In the genomic region with DNA sequence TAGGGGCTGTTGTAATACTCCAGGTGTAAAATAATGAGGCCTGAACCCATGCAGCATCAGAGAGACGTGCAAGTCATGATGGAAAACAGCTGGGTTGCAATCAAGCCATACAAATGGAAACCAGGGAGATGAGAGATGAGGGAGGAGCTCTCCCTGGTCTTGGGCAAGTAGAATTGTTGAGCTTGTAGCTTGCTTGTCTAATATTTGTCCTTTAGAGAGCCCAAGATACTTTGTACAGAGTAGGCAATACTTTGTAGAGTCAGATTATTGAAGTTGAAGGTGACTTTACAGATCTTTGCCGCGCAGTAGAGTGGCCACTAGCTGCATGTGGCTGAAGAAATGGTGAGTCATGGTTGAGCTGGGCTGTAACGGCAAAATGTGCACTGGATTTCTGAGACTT, we compare ENCODE assay signal across 1 cellular context.
A peak's percentile ranks its signal among the peaks of the same experiment; 100 is the strongest.
TF ChIP-seq lines count a peak whose summit lies in the region.

No MANE protein-coding gene starts in this region.

TF ChIP-seq in K562, 482 proteins besides CTCF, POLR2A, EP300 and RAD21 (continued from another document and continues in another):
- TF ChIP-seq, protein P1, sequence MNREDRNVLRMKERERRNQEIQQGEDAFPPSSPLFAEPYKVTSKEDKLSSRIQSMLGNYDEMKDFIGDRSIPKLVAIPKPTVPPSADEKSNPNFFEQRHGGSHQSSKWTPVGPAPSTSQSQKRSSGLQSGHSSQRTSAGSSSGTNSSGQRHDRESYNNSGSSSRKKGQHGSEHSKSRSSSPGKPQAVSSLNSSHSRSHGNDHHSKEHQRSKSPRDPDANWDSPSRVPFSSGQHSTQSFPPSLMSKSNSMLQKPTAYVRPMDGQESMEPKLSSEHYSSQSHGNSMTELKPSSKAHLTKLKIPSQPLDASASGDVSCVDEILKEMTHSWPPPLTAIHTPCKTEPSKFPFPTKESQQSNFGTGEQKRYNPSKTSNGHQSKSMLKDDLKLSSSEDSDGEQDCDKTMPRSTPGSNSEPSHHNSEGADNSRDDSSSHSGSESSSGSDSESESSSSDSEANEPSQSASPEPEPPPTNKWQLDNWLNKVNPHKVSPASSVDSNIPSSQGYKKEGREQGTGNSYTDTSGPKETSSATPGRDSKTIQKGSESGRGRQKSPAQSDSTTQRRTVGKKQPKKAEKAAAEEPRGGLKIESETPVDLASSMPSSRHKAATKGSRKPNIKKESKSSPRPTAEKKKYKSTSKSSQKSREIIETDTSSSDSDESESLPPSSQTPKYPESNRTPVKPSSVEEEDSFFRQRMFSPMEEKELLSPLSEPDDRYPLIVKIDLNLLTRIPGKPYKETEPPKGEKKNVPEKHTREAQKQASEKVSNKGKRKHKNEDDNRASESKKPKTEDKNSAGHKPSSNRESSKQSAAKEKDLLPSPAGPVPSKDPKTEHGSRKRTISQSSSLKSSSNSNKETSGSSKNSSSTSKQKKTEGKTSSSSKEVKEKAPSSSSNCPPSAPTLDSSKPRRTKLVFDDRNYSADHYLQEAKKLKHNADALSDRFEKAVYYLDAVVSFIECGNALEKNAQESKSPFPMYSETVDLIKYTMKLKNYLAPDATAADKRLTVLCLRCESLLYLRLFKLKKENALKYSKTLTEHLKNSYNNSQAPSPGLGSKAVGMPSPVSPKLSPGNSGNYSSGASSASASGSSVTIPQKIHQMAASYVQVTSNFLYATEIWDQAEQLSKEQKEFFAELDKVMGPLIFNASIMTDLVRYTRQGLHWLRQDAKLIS (CRISPR knock-in tag; IDR thresholded peaks at IDR 0.05), result no peak
- TF ChIP-seq, protein P2, sequence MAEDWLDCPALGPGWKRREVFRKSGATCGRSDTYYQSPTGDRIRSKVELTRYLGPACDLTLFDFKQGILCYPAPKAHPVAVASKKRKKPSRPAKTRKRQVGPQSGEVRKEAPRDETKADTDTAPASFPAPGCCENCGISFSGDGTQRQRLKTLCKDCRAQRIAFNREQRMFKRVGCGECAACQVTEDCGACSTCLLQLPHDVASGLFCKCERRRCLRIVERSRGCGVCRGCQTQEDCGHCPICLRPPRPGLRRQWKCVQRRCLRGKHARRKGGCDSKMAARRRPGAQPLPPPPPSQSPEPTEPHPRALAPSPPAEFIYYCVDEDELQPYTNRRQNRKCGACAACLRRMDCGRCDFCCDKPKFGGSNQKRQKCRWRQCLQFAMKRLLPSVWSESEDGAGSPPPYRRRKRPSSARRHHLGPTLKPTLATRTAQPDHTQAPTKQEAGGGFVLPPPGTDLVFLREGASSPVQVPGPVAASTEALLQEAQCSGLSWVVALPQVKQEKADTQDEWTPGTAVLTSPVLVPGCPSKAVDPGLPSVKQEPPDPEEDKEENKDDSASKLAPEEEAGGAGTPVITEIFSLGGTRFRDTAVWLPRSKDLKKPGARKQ (CRISPR knock-in tag; IDR thresholded peaks at IDR 0.05), result no peak
- TF ChIP-seq ZNF133 (CRISPR knock-in tag; IDR thresholded peaks at IDR 0.05), result no peak
- no peak for TF ChIP-seq MBD2 (IDR thresholded peaks at IDR 0.05; ENCODE audit: borderline replicate concordance, low read depth)
- TF ChIP-seq, protein P3, sequence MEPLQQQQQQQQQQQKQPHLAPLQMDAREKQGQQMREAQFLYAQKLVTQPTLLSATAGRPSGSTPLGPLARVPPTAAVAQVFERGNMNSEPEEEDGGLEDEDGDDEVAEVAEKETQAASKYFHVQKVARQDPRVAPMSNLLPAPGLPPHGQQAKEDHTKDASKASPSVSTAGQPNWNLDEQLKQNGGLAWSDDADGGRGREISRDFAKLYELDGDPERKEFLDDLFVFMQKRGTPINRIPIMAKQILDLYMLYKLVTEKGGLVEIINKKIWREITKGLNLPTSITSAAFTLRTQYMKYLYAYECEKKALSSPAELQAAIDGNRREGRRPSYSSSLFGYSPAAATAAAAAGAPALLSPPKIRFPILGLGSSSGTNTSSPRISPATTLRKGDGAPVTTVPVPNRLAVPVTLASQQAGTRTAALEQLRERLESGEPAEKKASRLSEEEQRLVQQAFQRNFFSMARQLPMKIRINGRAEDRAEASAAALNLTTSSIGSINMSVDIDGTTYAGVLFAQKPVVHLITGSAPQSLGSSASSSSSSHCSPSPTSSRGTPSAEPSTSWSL (CRISPR knock-in tag; IDR thresholded peaks at IDR 0.05; ENCODE audit: borderline replicate concordance), result no peak
- TF ChIP-seq ZNF143 (CRISPR knock-in tag; IDR thresholded peaks at IDR 0.05), result no peak
- TF ChIP-seq RBM39 (optimal IDR thresholded peaks at IDR 0.05; ENCODE audit: low read depth, low read length), result no peak
- no peak for TF ChIP-seq HDAC6 (IDR thresholded peaks at IDR 0.05; ENCODE audit: low read depth, low read length)
- TF ChIP-seq, protein P4, sequence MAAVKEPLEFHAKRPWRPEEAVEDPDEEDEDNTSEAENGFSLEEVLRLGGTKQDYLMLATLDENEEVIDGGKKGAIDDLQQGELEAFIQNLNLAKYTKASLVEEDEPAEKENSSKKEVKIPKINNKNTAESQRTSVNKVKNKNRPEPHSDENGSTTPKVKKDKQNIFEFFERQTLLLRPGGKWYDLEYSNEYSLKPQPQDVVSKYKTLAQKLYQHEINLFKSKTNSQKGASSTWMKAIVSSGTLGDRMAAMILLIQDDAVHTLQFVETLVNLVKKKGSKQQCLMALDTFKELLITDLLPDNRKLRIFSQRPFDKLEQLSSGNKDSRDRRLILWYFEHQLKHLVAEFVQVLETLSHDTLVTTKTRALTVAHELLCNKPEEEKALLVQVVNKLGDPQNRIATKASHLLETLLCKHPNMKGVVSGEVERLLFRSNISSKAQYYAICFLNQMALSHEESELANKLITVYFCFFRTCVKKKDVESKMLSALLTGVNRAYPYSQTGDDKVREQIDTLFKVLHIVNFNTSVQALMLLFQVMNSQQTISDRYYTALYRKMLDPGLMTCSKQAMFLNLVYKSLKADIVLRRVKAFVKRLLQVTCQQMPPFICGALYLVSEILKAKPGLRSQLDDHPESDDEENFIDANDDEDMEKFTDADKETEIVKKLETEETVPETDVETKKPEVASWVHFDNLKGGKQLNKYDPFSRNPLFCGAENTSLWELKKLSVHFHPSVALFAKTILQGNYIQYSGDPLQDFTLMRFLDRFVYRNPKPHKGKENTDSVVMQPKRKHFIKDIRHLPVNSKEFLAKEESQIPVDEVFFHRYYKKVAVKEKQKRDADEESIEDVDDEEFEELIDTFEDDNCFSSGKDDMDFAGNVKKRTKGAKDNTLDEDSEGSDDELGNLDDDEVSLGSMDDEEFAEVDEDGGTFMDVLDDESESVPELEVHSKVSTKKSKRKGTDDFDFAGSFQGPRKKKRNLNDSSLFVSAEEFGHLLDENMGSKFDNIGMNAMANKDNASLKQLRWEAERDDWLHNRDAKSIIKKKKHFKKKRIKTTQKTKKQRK (IDR thresholded peaks at IDR 0.05; ENCODE audit: borderline replicate concordance, low read depth, low read length), result no peak
- no peak for TF ChIP-seq KAT2B (IDR thresholded peaks at IDR 0.05; ENCODE audit: low read depth, low read length)
- no peak for TF ChIP-seq ASH1L (IDR thresholded peaks at IDR 0.05; ENCODE audit: borderline replicate concordance, low read depth, partially characterized antibody)
- TF ChIP-seq, protein P5, sequence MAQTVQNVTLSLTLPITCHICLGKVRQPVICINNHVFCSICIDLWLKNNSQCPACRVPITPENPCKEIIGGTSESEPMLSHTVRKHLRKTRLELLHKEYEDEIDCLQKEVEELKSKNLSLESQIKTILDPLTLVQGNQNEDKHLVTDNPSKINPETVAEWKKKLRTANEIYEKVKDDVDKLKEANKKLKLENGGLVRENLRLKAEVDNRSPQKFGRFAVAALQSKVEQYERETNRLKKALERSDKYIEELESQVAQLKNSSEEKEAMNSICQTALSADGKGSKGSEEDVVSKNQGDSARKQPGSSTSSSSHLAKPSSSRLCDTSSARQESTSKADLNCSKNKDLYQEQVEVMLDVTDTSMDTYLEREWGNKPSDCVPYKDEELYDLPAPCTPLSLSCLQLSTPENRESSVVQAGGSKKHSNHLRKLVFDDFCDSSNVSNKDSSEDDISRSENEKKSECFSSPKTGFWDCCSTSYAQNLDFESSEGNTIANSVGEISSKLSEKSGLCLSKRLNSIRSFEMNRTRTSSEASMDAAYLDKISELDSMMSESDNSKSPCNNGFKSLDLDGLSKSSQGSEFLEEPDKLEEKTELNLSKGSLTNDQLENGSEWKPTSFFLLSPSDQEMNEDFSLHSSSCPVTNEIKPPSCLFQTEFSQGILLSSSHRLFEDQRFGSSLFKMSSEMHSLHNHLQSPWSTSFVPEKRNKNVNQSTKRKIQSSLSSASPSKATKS (CRISPR knock-in tag; IDR thresholded peaks at IDR 0.05), result no peak
- no peak for TF ChIP-seq POU5F1 (IDR thresholded peaks at IDR 0.05; ENCODE audit: borderline replicate concordance, low read depth, low read length, partially characterized antibody)
- TF ChIP-seq ETS2 (tag; IDR thresholded peaks at IDR 0.05; ENCODE audit: borderline replicate concordance, poor library complexity, severe bottlenecking), result no peak
- TF ChIP-seq ZNF134 (CRISPR knock-in tag; conservative IDR thresholded peaks at IDR 0.05), result no peak
- TF ChIP-seq, protein P6, sequence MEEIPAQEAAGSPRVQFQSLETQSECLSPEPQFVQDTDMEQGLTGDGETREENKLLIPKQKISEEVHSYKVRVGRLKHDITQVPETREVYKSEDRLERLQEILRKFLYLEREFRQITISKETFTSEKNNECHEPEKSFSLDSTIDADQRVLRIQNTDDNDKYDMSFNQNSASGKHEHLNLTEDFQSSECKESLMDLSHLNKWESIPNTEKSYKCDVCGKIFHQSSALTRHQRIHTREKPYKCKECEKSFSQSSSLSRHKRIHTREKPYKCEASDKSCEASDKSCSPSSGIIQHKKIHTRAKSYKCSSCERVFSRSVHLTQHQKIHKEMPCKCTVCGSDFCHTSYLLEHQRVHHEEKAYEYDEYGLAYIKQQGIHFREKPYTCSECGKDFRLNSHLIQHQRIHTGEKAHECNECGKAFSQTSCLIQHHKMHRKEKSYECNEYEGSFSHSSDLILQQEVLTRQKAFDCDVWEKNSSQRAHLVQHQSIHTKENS (CRISPR knock-in tag; IDR thresholded peaks at IDR 0.05), result no peak
- TF ChIP-seq SIRT6 (IDR thresholded peaks at IDR 0.05; ENCODE audit: low read depth, low read length), result no peak
- no peak for TF ChIP-seq STAG1 (CRISPR knock-in tag; IDR thresholded peaks at IDR 0.05; ENCODE audit: borderline replicate concordance)
- TF ChIP-seq, protein P7, sequence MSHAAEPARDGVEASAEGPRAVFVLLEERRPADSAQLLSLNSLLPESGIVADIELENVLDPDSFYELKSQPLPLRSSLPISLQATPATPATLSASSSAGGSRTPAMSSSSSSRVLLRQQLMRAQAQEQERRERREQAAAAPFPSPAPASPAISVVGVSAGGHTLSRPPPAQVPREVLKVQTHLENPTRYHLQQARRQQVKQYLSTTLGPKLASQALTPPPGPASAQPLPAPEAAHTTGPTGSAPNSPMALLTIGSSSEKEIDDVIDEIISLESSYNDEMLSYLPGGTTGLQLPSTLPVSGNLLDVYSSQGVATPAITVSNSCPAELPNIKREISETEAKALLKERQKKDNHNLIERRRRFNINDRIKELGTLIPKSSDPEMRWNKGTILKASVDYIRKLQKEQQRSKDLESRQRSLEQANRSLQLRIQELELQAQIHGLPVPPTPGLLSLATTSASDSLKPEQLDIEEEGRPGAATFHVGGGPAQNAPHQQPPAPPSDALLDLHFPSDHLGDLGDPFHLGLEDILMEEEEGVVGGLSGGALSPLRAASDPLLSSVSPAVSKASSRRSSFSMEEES (CRISPR knock-in tag; IDR thresholded peaks at IDR 0.05), result no peak
- TF ChIP-seq, protein P8, sequence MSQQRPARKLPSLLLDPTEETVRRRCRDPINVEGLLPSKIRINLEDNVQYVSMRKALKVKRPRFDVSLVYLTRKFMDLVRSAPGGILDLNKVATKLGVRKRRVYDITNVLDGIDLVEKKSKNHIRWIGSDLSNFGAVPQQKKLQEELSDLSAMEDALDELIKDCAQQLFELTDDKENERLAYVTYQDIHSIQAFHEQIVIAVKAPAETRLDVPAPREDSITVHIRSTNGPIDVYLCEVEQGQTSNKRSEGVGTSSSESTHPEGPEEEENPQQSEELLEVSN (IDR thresholded peaks at IDR 0.05; ENCODE audit: borderline replicate concordance in 1 of 2, extremely low read depth in 1 of 2, insufficient read depth in 1 of 2, insufficient read length in 1 of 2, low read depth in 1 of 2, low read length in 1 of 2, poor library complexity in 1 of 2, severe bottlenecking in 1 of 2), result peak; percentile 85 to 95
- TF ChIP-seq GABPA (tag; conservative IDR thresholded peaks at IDR 0.05; ENCODE audit: low read depth), result no peak
- no peak for TF ChIP-seq ZNF717 (CRISPR knock-in tag; IDR thresholded peaks at IDR 0.05)
- no peak for TF ChIP-seq MEF2A (IDR thresholded peaks at IDR 0.05; ENCODE audit: control insufficient read depth, low read depth, low read length)
- TF ChIP-seq HLTF (IDR thresholded peaks at IDR 0.05), result no peak
- no peak for TF ChIP-seq SOX6 (IDR thresholded peaks at IDR 0.05)
- TF ChIP-seq, protein P9, sequence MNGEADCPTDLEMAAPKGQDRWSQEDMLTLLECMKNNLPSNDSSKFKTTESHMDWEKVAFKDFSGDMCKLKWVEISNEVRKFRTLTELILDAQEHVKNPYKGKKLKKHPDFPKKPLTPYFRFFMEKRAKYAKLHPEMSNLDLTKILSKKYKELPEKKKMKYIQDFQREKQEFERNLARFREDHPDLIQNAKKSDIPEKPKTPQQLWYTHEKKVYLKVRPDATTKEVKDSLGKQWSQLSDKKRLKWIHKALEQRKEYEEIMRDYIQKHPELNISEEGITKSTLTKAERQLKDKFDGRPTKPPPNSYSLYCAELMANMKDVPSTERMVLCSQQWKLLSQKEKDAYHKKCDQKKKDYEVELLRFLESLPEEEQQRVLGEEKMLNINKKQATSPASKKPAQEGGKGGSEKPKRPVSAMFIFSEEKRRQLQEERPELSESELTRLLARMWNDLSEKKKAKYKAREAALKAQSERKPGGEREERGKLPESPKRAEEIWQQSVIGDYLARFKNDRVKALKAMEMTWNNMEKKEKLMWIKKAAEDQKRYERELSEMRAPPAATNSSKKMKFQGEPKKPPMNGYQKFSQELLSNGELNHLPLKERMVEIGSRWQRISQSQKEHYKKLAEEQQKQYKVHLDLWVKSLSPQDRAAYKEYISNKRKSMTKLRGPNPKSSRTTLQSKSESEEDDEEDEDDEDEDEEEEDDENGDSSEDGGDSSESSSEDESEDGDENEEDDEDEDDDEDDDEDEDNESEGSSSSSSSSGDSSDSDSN (IDR thresholded peaks at IDR 0.05; ENCODE audit: borderline replicate concordance in 1 of 2, low read depth in 2 of 2, low read length in 2 of 2), result no peak
- TF ChIP-seq POLR2AphosphoS5 (IDR thresholded peaks at IDR 0.05; ENCODE audit: control insufficient read depth, insufficient read depth, low read depth, low read length), result no peak
- TF ChIP-seq, protein P10, sequence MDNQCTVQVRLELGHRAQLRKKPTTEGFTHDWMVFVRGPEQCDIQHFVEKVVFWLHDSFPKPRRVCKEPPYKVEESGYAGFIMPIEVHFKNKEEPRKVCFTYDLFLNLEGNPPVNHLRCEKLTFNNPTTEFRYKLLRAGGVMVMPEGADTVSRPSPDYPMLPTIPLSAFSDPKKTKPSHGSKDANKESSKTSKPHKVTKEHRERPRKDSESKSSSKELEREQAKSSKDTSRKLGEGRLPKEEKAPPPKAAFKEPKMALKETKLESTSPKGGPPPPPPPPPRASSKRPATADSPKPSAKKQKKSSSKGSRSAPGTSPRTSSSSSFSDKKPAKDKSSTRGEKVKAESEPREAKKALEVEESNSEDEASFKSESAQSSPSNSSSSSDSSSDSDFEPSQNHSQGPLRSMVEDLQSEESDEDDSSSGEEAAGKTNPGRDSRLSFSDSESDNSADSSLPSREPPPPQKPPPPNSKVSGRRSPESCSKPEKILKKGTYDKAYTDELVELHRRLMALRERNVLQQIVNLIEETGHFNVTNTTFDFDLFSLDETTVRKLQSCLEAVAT (IDR thresholded peaks at IDR 0.05), result no peak
